ENCODE assay signal across 1 cellular context in the genomic region with DNA sequence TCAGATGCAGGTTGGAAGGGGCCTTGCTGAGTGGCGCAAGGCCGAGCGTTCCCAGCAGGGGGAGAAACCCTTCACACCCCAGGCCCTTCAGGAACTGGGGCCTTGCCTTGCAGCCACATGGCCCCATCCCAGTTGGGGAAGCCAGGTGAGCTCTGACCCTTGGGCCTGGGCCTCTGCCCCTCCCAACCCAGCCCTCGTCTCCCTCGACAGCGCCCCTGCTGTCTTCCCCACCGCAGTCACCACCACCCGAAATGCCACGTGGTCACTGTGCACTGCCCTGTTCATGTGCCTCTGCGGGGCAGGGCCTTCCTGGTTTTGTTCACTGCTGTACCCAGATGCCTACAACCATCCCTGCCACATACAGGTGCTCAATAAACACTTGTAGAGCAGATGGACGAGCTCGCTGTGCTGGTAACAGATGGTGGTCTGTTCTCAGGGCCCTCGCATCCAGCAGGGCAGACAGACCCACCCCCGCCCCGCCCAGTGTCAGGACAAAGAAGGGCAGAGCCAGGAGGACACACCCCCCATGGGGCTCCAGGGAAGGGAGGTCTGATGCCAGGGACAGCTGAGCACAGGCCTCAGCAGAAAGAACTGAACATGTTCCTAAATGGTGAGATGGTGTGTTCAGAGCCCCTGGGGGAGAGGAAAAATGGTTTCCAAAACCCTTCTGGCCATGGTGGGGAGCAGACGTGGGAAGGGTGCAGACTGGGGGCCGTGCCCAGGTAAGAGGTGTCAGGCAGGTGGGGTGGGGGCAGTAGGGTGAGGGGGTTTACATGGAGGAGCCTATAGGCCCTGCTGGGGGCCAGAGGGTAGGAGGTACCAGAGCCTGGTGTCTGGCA.
TF ChIP-seq lines count a peak whose summit lies in the region.

No MANE protein-coding gene starts in this region.

TF ChIP-seq in K562, 482 proteins besides CTCF, POLR2A, EP300 and RAD21 (continued from another document and continues in another):
- TF ChIP-seq, protein P1, sequence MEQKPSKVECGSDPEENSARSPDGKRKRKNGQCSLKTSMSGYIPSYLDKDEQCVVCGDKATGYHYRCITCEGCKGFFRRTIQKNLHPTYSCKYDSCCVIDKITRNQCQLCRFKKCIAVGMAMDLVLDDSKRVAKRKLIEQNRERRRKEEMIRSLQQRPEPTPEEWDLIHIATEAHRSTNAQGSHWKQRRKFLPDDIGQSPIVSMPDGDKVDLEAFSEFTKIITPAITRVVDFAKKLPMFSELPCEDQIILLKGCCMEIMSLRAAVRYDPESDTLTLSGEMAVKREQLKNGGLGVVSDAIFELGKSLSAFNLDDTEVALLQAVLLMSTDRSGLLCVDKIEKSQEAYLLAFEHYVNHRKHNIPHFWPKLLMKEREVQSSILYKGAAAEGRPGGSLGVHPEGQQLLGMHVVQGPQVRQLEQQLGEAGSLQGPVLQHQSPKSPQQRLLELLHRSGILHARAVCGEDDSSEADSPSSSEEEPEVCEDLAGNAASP (IDR thresholded peaks at IDR 0.05) = no peak
- TF ChIP-seq, protein P2, sequence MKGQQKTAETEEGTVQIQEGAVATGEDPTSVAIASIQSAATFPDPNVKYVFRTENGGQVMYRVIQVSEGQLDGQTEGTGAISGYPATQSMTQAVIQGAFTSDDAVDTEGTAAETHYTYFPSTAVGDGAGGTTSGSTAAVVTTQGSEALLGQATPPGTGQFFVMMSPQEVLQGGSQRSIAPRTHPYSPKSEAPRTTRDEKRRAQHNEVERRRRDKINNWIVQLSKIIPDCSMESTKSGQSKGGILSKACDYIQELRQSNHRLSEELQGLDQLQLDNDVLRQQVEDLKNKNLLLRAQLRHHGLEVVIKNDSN (CRISPR knock-in tag; IDR thresholded peaks at IDR 0.05) = peak; percentile 77
- TF ChIP-seq ZBTB33 (CRISPR knock-in tag; IDR thresholded peaks at IDR 0.05) (peak; percentile 96), SIX5 (IDR thresholded peaks at IDR 0.05; ENCODE audit: borderline replicate concordance in 1 of 2, insufficient read depth in 1 of 2, low read depth in 1 of 2, low read length in 2 of 2) (no peak), ZFP36 (IDR thresholded peaks at IDR 0.05; ENCODE audit: low read depth, low read length, partially characterized antibody) (no peak), THRAP3 (IDR thresholded peaks at IDR 0.05; ENCODE audit: borderline replicate concordance) (no peak), E2F4 (CRISPR knock-in tag; IDR thresholded peaks at IDR 0.05; ENCODE audit: low read depth) (no peak), ZBTB9 (CRISPR knock-in tag; IDR thresholded peaks at IDR 0.05) (no peak), TCF3 (CRISPR knock-in tag; IDR thresholded peaks at IDR 0.05) (0 out of 2 replicates have a peak, but pooled peaks have one; percentile 9), NCOA6 (IDR thresholded peaks at IDR 0.05) (no peak), POLR2G (IDR thresholded peaks at IDR 0.05; ENCODE audit: low read depth, low read length) (peak; percentile 25; the same call in 1 of the 2 replicates), ELF2 (CRISPR knock-in tag; IDR thresholded peaks at IDR 0.05) (no peak), HDAC1 (IDR thresholded peaks at IDR 0.05) (peak in 1 of 2 experiments; percentile 63; a peak in 2 of 4 replicates), SRSF1 (IDR thresholded peaks at IDR 0.05; ENCODE audit: low read depth, low read length) (no peak), ZNF318 (IDR thresholded peaks at IDR 0.05; ENCODE audit: borderline replicate concordance in 1 of 2, low read depth in 1 of 2) (no peak), HMGN3 (IDR thresholded peaks at IDR 0.05; ENCODE audit: borderline replicate concordance, extremely low read depth, insufficient read length, low read depth, low read length) (peak; percentile 27), SUPT5H (IDR thresholded peaks at IDR 0.05) (peak; percentile 66), ZNF699 (CRISPR knock-in tag; IDR thresholded peaks at IDR 0.05; ENCODE audit: insufficient replicate concordance) (no peak)
- TF ChIP-seq, protein P3, sequence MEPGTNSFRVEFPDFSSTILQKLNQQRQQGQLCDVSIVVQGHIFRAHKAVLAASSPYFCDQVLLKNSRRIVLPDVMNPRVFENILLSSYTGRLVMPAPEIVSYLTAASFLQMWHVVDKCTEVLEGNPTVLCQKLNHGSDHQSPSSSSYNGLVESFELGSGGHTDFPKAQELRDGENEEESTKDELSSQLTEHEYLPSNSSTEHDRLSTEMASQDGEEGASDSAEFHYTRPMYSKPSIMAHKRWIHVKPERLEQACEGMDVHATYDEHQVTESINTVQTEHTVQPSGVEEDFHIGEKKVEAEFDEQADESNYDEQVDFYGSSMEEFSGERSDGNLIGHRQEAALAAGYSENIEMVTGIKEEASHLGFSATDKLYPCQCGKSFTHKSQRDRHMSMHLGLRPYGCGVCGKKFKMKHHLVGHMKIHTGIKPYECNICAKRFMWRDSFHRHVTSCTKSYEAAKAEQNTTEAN (CRISPR knock-in tag; IDR thresholded peaks at IDR 0.05) = no peak
- TF ChIP-seq, protein P4, sequence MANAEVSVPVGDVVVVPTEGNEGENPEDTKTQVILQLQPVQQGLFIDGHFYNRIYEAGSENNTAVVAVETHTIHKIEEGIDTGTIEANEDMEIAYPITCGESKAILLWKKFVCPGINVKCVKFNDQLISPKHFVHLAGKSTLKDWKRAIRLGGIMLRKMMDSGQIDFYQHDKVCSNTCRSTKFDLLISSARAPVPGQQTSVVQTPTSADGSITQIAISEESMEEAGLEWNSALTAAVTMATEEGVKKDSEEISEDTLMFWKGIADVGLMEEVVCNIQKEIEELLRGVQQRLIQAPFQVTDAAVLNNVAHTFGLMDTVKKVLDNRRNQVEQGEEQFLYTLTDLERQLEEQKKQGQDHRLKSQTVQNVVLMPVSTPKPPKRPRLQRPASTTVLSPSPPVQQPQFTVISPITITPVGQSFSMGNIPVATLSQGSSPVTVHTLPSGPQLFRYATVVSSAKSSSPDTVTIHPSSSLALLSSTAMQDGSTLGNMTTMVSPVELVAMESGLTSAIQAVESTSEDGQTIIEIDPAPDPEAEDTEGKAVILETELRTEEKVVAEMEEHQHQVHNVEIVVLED (CRISPR knock-in tag; IDR thresholded peaks at IDR 0.05) = no peak
- TF ChIP-seq, protein P5, sequence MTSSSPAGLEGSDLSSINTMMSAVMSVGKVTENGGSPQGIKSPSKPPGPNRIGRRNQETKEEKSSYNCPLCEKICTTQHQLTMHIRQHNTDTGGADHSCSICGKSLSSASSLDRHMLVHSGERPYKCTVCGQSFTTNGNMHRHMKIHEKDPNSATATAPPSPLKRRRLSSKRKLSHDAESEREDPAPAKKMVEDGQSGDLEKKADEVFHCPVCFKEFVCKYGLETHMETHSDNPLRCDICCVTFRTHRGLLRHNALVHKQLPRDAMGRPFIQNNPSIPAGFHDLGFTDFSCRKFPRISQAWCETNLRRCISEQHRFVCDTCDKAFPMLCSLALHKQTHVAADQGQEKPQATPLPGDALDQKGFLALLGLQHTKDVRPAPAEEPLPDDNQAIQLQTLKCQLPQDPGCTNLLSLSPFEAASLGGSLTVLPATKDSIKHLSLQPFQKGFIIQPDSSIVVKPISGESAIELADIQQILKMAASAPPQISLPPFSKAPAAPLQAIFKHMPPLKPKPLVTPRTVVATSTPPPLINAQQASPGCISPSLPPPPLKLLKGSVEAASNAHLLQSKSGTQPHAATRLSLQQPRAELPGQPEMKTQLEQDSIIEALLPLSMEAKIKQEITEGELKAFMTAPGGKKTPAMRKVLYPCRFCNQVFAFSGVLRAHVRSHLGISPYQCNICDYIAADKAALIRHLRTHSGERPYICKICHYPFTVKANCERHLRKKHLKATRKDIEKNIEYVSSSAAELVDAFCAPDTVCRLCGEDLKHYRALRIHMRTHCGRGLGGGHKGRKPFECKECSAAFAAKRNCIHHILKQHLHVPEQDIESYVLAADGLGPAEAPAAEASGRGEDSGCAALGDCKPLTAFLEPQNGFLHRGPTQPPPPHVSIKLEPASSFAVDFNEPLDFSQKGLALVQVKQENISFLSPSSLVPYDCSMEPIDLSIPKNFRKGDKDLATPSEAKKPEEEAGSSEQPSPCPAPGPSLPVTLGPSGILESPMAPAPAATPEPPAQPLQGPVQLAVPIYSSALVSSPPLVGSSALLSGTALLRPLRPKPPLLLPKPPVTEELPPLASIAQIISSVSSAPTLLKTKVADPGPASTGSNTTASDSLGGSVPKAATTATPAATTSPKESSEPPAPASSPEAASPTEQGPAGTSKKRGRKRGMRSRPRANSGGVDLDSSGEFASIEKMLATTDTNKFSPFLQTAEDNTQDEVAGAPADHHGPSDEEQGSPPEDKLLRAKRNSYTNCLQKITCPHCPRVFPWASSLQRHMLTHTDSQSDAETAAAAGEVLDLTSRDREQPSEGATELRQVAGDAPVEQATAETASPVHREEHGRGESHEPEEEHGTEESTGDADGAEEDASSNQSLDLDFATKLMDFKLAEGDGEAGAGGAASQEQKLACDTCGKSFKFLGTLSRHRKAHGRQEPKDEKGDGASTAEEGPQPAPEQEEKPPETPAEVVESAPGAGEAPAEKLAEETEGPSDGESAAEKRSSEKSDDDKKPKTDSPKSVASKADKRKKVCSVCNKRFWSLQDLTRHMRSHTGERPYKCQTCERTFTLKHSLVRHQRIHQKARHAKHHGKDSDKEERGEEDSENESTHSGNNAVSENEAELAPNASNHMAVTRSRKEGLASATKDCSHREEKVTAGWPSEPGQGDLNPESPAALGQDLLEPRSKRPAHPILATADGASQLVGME (CRISPR knock-in tag; IDR thresholded peaks at IDR 0.05) = no peak
